Comparison of ENCODE assay signal across 15 cellular contexts in the genomic region with DNA sequence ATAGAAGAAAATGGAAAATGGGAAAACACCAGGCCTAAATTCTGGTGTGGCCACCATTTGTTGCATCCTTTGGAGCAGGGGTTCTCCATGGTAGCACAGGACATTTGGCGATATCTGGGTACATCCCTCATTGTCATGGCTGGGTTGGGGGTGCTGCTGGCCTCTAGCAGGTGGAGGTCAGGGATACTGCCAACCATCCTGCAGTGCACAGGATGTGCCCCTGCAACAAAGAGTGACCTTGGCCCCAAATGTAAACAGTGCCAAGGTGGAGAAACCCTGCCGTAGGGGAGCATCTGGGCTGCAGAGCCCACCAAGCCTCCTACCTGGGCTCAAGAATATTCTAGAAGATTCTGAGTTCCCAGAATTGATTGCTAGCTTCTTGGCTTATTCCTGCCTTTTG. TPM values are rescaled to one million over a fixed set of nuclear protein-coding genes. Genes with fewer than 3 reads are reported as not detected.
DNase-seq lines count a peak whose midpoint lies in the region; ATAC-seq and TF ChIP-seq lines count a peak whose summit lies in the region.
"Had no signal": no experiment of that assay in that cellular context is flagged by ENCODE, and none has a peak within 500 bp of the region (broad histone marks: within the 10 kb centered on the region; RNA-seq: fewer than 3 reads in every experiment).

No MANE protein-coding gene starts in this region.

- TF ChIP-seq CTCF in ascending aorta (IDR thresholded peaks at IDR 0.05) (no peak), esophagus squamous epithelium (IDR thresholded peaks at IDR 0.05) (no peak), nephron (IDR thresholded peaks at IDR 0.05; ENCODE audit: unreplicated experiment in 3 of 3) (no peak), WTC11 (IDR thresholded peaks at IDR 0.05) (no peak)

- CTCF ChIA-PET in WTC11 (lab: Charles Lee) = interaction anchor here (1.0 to 2.2 kb wide), 2 partner anchors 18 to 69 kb away, joined by 3 to 7 read pairs; no protein-coding TSS in a partner anchor

- WGBS in esophagus squamous epithelium, 2 donors = 90 to 100% methylated on average over 1 to 2 of the region's 2 CpGs

- H3K4me1 ChIP-seq in ascending aorta (peaks cover 17 to 33% of the 10 kb centered on the region in 2 donors), esophagus squamous epithelium (peaks cover 8 to 57% (median 18%) of the 10 kb centered on the region in 3 donors), stomach smooth muscle (ENCODE audit: control insufficient read depth, insufficient read depth, low read length) (peaks cover 41% of the 10 kb centered on the region)
- H3K4me1 ChIP-seq: BLaER1 treated with 17β-estradiol and CSF1 and Interleukin-3, amounts not matched to agents 10 nM and 100 nM had no signal

- intact Hi-C loops in ascending aorta (cut with DNase I) = no loop called here
- intact Hi-C loops in esophagus squamous epithelium (cut with DNase I) = no loop called here

- H3K27ac Mint-ChIP-seq in nephron = peak overlapping the region; percentile 48 to 100 (median 100)
- no peak overlapping the region for H3K27ac Mint-ChIP-seq in WTC11
- H3K27ac Mint-ChIP-seq: CD4-positive, alpha-beta T cell had no signal

- H3K36me3 ChIP-seq in ascending aorta (peaks cover 8 to 11% of the 10 kb centered on the region in 2 donors), esophagus squamous epithelium (no peaks in the 10 kb centered on the region), stomach smooth muscle (ENCODE audit: control insufficient read depth in 2 of 2, insufficient read depth in 2 of 2, low read length in 2 of 2) (peaks cover 0 to 7% of the 10 kb centered on the region in 2 donors)
- H3K36me3 ChIP-seq: BLaER1 treated with 17β-estradiol and CSF1 and Interleukin-3, amounts not matched to agents 10 nM and 100 nM had no signal

- TF ChIP-seq POLR2A in esophagus squamous epithelium (IDR thresholded peaks at IDR 0.05) = no peak

- H3K9me3 Mint-ChIP-seq in nephron (no peaks in the 10 kb centered on the region), WTC11 (no peaks in the 10 kb centered on the region)
- H3K9me3 Mint-ChIP-seq: CD4-positive, alpha-beta T cell had no signal

- POLR2A ChIA-PET in WTC11 (lab: Charles Lee) = no interaction called here

- no peak for ATAC-seq in WTC11
- ATAC-seq: GM12878 had no signal

- peak overlapping the region in 1 of 2 donors; percentile 53 for H3K9ac ChIP-seq in stomach smooth muscle (ENCODE audit: low read length in 2 of 2)
- H3K9ac ChIP-seq: BLaER1 treated with 17β-estradiol and CSF1 and Interleukin-3, amounts not matched to agents 10 nM and 100 nM had no signal

- H3K9me3 ChIP-seq in ascending aorta = no peaks in the 10 kb centered on the region
- no peaks in the 10 kb centered on the region for H3K9me3 ChIP-seq in esophagus squamous epithelium
- H3K9me3 ChIP-seq in stomach smooth muscle (ENCODE audit: control insufficient read depth in 2 of 2, low read length in 2 of 2) = no peaks in the 10 kb centered on the region
- H3K9me3 ChIP-seq: BLaER1 treated with 17β-estradiol and CSF1 and Interleukin-3, amounts not matched to agents 10 nM and 100 nM had no signal

- H3K36me3 Mint-ChIP-seq in nephron (ENCODE audit: low read depth) (peaks cover 23% of the 10 kb centered on the region), WTC11 (no peaks in the 10 kb centered on the region)

- H3K4me3 Mint-ChIP-seq in nephron (no peak overlapping the region), WTC11 (no peak overlapping the region)
- H3K4me3 Mint-ChIP-seq: CD4-positive, alpha-beta T cell had no signal

- H3K27me3 ChIP-seq in ascending aorta = no peaks in the 10 kb centered on the region
- H3K27me3 ChIP-seq in esophagus squamous epithelium = no peaks in the 10 kb centered on the region
- H3K27me3 ChIP-seq in stomach smooth muscle (ENCODE audit: control insufficient read depth in 1 of 2, insufficient read depth in 2 of 2, low read length in 2 of 2) = no peaks in the 10 kb centered on the region
- H3K27me3 ChIP-seq: BLaER1 treated with 17β-estradiol and CSF1 and Interleukin-3, amounts not matched to agents 10 nM and 100 nM had no signal

- H3K4me1 Mint-ChIP-seq in nephron = peaks cover 69% of the 10 kb centered on the region
- H3K4me1 Mint-ChIP-seq in WTC11 = peaks cover 18% of the 10 kb centered on the region

- DNase-seq in ascending aorta (ENCODE audit: low spot score in 2 of 2) = no peak
- DNase-seq in esophagus squamous epithelium (lab: John Stamatoyannopoulos, UW) = no peak
- DNase-seq in RKO (ENCODE audit: low spot score) = no peak
- no peak for DNase-seq in UCSD-AML1 (lab: John Stamatoyannopoulos, UW; ENCODE audit: unreplicated experiment)
- DNase-seq in WTC11 (ENCODE audit: low spot score) = no peak
- DNase-seq in HCEC 1CT = no peak
- DNase-seq: ACHN; Calu3; CD4-positive, alpha-beta T cell; DMS79 had no signal

- H3K27me3 Mint-ChIP-seq in nephron (ENCODE audit: low read depth) = peaks cover 5% of the 10 kb centered on the region
- H3K27me3 Mint-ChIP-seq in WTC11 (ENCODE audit: low read depth) = no peaks in the 10 kb centered on the region
- H3K27me3 Mint-ChIP-seq: CD4-positive, alpha-beta T cell had no signal

- no peak overlapping the region for H3K4me3 ChIP-seq in ascending aorta
- no peak overlapping the region for H3K4me3 ChIP-seq in esophagus squamous epithelium
- H3K4me3 ChIP-seq in stomach smooth muscle (ENCODE audit: low read length in 2 of 2) = no peak overlapping the region
- H3K4me3 ChIP-seq: BLaER1 treated with 17β-estradiol and CSF1 and Interleukin-3, amounts not matched to agents 10 nM and 100 nM; GM12878 had no signal

- peak overlapping the region; percentile 85 to 88 for H3K27ac ChIP-seq in ascending aorta
- H3K27ac ChIP-seq in esophagus squamous epithelium = peak overlapping the region; percentile 24 to 82 (median 66)
- H3K27ac ChIP-seq in stomach smooth muscle (ENCODE audit: low read length) = peak overlapping the region; percentile 91
- H3K27ac ChIP-seq: BLaER1 treated with 17β-estradiol and CSF1 and Interleukin-3, amounts not matched to agents 10 nM and 100 nM had no signal

TF ChIP-seq in WTC11, 78 proteins besides CTCF, POLR2A, EP300 and RAD21:
- no peak for TF ChIP-seq TEAD1 (CRISPR knock-in tag; IDR thresholded peaks at IDR 0.05)
- no peak for TF ChIP-seq KAT7 (CRISPR knock-in tag; IDR thresholded peaks at IDR 0.05; ENCODE audit: borderline replicate concordance)
- TF ChIP-seq, protein P1, sequence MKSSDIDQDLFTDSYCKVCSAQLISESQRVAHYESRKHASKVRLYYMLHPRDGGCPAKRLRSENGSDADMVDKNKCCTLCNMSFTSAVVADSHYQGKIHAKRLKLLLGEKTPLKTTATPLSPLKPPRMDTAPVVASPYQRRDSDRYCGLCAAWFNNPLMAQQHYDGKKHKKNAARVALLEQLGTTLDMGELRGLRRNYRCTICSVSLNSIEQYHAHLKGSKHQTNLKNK (CRISPR knock-in tag; IDR thresholded peaks at IDR 0.05) = no peak
- TF ChIP-seq RORB (CRISPR knock-in tag; IDR thresholded peaks at IDR 0.05) = no peak
- TF ChIP-seq, protein P2, sequence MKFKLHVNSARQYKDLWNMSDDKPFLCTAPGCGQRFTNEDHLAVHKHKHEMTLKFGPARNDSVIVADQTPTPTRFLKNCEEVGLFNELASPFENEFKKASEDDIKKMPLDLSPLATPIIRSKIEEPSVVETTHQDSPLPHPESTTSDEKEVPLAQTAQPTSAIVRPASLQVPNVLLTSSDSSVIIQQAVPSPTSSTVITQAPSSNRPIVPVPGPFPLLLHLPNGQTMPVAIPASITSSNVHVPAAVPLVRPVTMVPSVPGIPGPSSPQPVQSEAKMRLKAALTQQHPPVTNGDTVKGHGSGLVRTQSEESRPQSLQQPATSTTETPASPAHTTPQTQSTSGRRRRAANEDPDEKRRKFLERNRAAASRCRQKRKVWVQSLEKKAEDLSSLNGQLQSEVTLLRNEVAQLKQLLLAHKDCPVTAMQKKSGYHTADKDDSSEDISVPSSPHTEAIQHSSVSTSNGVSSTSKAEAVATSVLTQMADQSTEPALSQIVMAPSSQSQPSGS (CRISPR knock-in tag; IDR thresholded peaks at IDR 0.05; ENCODE audit: borderline replicate concordance, low read depth) = no peak

RNA-seq across cellular contexts. Expression of gene NKD1, which starts 27.5 kb away (rescaled TPM):
- total RNA-seq in ascending aorta (33.2 TPM), esophagus squamous epithelium (10 to 100 TPM in 1 of 4 donors, 1 to 10 TPM in 3; 1.1 to 10.5 (median 3.1) TPM), WTC11 (2021) (6.0 to 9.3 TPM (median 9.1 TPM) in 3 replicates)
- total RNA-seq: G401 had no signal
